14 cellular contexts compared by ENCODE assay signal in the genomic region with DNA sequence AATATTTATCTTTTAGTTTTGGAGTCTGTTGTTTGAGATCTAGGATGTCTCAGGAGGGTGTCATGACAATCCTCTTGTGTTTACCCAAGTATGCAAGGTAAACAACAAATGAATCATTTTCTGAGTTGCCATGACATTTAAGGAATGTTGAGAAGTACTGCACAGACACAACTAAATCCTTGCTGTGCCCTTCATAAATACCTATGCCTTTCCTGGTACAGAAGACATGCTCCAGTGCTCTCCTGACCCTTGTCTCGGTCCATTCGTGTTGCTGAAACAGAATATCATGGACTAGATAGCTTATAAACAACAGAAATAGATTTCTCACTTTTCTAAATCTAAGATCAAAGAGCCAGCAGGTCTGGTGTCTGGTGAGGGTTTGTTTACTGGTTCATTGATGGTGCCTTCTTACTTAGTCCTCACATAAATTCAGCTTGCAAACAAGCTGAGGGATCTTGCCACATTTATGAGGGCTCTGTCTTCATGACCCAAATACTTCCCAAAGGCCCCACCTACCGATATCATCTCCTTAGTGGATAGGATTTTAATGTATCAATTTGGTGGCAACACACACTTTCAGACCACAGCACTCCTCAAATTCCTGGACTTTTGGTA.
DNase-seq lines count a peak whose midpoint lies in the region; ATAC-seq and TF ChIP-seq lines count a peak whose summit lies in the region.
"Had no signal": no experiment of that assay in that cellular context is flagged by ENCODE, and none has a peak within 500 bp of the region (broad histone marks: within the 10 kb centered on the region; RNA-seq: fewer than 3 reads in every experiment).

No MANE protein-coding gene starts in this region.

- no peak overlapping the region for H3K4me2 ChIP-seq in osteoblast (ENCODE audit: insufficient read depth, low read length)

- no peaks in the 10 kb centered on the region for H3K27me3 ChIP-seq in H7 (ENCODE audit: control insufficient read depth, insufficient read depth, low read length)
- no peaks in the 10 kb centered on the region for H3K27me3 ChIP-seq in osteoblast (ENCODE audit: insufficient read depth, low read length)
- H3K27me3 ChIP-seq: colonic mucosa had no signal

- H2AFZ ChIP-seq in osteoblast (ENCODE audit: low read length), result no peak overlapping the region

- H3K9me3 ChIP-seq in mesodermal cell (ENCODE audit: control insufficient read depth, low read length) (no peaks in the 10 kb centered on the region), osteoblast (ENCODE audit: low read depth, low read length) (no peaks in the 10 kb centered on the region)
- H3K9me3 ChIP-seq: colonic mucosa had no signal

- peak; percentile 77 for DNase-seq in DMS53 (lab: John Stamatoyannopoulos, UW)
- DNase-seq in M059J (ENCODE audit: low read depth), result peak; percentile 84
- peak; percentile 33 for DNase-seq in choroid plexus epithelial cell (ENCODE audit: low read depth)
- no peak for DNase-seq in H7
- DNase-seq in osteoblast (ENCODE audit: insufficient read length, low spot score, missing footprints), result no peak
- DNase-seq in NCI-H1417 (lab: John Stamatoyannopoulos, UW), result no peak
- DNase-seq: activated CD8-positive, alpha-beta T cell treated with anti-CD3 and anti-CD28 coated beads, Interleukin-2, amount 10 ng/mL, durations not matched to agents 7 days and 5 days; activated naive CD8-positive, alpha-beta T cell treated with anti-CD3 and anti-CD28 coated beads, Interleukin-2, amount 50 U/mL, for 24 hours; Calu3; colonic mucosa; NCI-H2081; NCI-H526 treated with DMSO at 0.1 percent for 48 hours had no signal

- TF ChIP-seq CTCF in choroid plexus epithelial cell (conservative IDR thresholded peaks at IDR 0.05; ENCODE audit: low read depth, low read length), result no peak
- no peak for TF ChIP-seq CTCF in osteoblast (IDR thresholded peaks at IDR 0.05; ENCODE audit: extremely low read depth, low read depth, low read length)

- no peaks in the 10 kb centered on the region for H3K79me2 ChIP-seq in osteoblast (ENCODE audit: insufficient read depth, low read length)

- H3K4me3 ChIP-seq in choroid plexus epithelial cell (ENCODE audit: low read depth, low read length) (no peak overlapping the region), mesodermal cell (ENCODE audit: extremely low read depth, insufficient read depth, low read length, poor library complexity, severe bottlenecking) (no peak overlapping the region), H7 (ENCODE audit: insufficient read depth, low read depth, low read length) (no peak overlapping the region), osteoblast (ENCODE audit: insufficient read depth, low read length) (no peak overlapping the region)
- H3K4me3 ChIP-seq: colonic mucosa had no signal

- H3K36me3 ChIP-seq in mesodermal cell (ENCODE audit: control insufficient read depth, insufficient read depth, low read length) (no peaks in the 10 kb centered on the region), H7 (replicated peaks; ENCODE audit: control insufficient read depth, insufficient read depth, low read length) (no peaks in the 10 kb centered on the region), osteoblast (ENCODE audit: insufficient read depth, low read length) (no peaks in the 10 kb centered on the region)
- H3K36me3 ChIP-seq: colonic mucosa had no signal

- ATAC-seq in HG02571 (IDR thresholded peaks at IDR 0.05; ENCODE audit: unreplicated experiment), result no peak
- ATAC-seq: activated CD8-positive, alpha-beta T cell treated with anti-CD3 and anti-CD28 coated beads, Interleukin-2, amount 10 ng/mL, durations not matched to agents 7 days and 5 days; activated naive CD8-positive, alpha-beta T cell treated with anti-CD3 and anti-CD28 coated beads, Interleukin-2, amount 50 U/mL, for 24 hours had no signal

- H3K4me1 ChIP-seq in mesodermal cell (ENCODE audit: control insufficient read depth, insufficient read depth, low read length, poor library complexity, severe bottlenecking), result peaks cover 27% of the 10 kb centered on the region
- H3K4me1 ChIP-seq in osteoblast (ENCODE audit: insufficient read depth, low read length), result no peaks in the 10 kb centered on the region
- H3K4me1 ChIP-seq: colonic mucosa had no signal

- no CpG with 5 or more reads among the region's 3 CpGs for WGBS in mesodermal cell (ENCODE audit: insufficient coverage in 2 of 2), 2 experiments

- no peaks in the 10 kb centered on the region for H4K20me1 ChIP-seq in osteoblast (ENCODE audit: insufficient read depth, low read length)

- peak overlapping the region; percentile 88 for H3K27ac ChIP-seq in mesodermal cell (ENCODE audit: low read depth, low read length, severe bottlenecking)
- H3K27ac ChIP-seq in osteoblast (ENCODE audit: low read depth, low read length), result no peak overlapping the region
- H3K27ac ChIP-seq: colonic mucosa had no signal

Comparison
In these comparisons a context has a peak if more than half of its experiments do, and no peak if none do; other contexts are left out.
1. DNase-seq: peak in DMS53 (single experiment), M059J (single experiment) and choroid plexus epithelial cell (single experiment); none in H7 (single experiment), osteoblast (single experiment) and NCI-H1417 (0 of 3).